1 cellular context compared by ENCODE assay signal in the genomic region with DNA sequence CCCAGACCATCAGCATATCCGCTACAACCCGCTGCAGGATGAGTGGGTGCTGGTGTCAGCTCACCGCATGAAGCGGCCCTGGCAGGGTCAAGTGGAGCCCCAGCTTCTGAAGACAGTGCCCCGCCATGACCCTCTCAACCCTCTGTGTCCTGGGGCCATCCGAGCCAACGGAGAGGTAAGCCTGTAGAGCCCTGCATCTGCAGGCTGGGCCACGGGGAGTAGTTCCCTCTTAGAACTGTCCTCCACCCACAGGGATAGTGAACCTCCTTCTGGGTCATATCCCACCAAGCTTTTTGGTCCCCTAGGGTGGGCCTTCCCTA.
A peak's percentile ranks its signal among the peaks of the same experiment; 100 is the strongest.
TF ChIP-seq lines count a peak whose summit lies in the region.

No MANE protein-coding gene starts in this region.

TF ChIP-seq in H1, 55 proteins besides CTCF, POLR2A, EP300 and RAD21:
- no peak for TF ChIP-seq SIN3A (conservative IDR thresholded peaks at IDR 0.05 in 1 of 2, IDR thresholded peaks at IDR 0.05 in 1 of 2; ENCODE audit: low read depth in 1 of 2, low read length in 2 of 2)
- peak; percentile 37 for TF ChIP-seq KDM4A (IDR thresholded peaks at IDR 0.05; ENCODE audit: low read depth, low read length, severe bottlenecking)
TF ChIP-seq in H1: peak in this region for 1.
